1 cellular context compared by ENCODE assay signal in the genomic region with DNA sequence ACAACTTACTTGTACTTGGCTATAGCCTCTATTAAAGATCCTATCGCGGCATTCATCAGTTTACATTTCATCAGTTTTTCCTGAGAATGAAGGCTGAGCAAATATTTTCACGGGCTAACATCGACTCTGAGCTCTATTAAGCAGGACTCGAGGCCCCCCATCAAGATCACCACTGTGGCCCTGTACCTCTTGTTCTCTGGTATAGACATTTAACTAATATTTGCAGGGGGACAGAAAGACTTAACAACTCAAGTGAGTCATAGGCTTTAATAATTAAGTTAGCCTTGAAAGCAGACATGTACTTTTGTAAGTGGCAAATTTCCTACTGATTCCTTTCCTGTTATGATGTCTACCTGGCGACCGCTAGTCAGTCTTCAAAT.
TF ChIP-seq lines count a peak whose summit lies in the region.

No MANE protein-coding gene starts in this region.

TF ChIP-seq in HepG2, 621 proteins besides CTCF, POLR2A, EP300 and RAD21 (continues in another document):
- TF ChIP-seq HES4 (CRISPR knock-in tag; IDR thresholded peaks at IDR 0.05; ENCODE audit: borderline replicate concordance), result no peak
- TF ChIP-seq ZNF672 (CRISPR knock-in tag; IDR thresholded peaks at IDR 0.05), result no peak
- no peak for TF ChIP-seq KAT7 (CRISPR knock-in tag; IDR thresholded peaks at IDR 0.05; ENCODE audit: borderline replicate concordance)
- no peak for TF ChIP-seq SRY (CRISPR knock-in tag; IDR thresholded peaks at IDR 0.05)
- no peak for TF ChIP-seq NFKB2 (CRISPR knock-in tag; IDR thresholded peaks at IDR 0.05; ENCODE audit: borderline replicate concordance)
- no peak for TF ChIP-seq ZNF841 (CRISPR knock-in tag; IDR thresholded peaks at IDR 0.05; ENCODE audit: borderline replicate concordance)
- TF ChIP-seq JARID2 (CRISPR knock-in tag; IDR thresholded peaks at IDR 0.05; ENCODE audit: insufficient replicate concordance), result no peak
- 0 out of 2 replicates have a peak, but pooled peaks have one; percentile 24 for TF ChIP-seq MED1 (CRISPR knock-in tag; IDR thresholded peaks at IDR 0.05)
- TF ChIP-seq CEBPG (CRISPR knock-in tag; IDR thresholded peaks at IDR 0.05), result peak; percentile 46; the same call in 1 of the 2 replicates
- TF ChIP-seq SMAD3 (CRISPR knock-in tag; IDR thresholded peaks at IDR 0.05), result no peak
- no peak for TF ChIP-seq TOE1 (CRISPR knock-in tag; IDR thresholded peaks at IDR 0.05)
- 0 out of 2 replicates have a peak, but pooled peaks have one; percentile 31 for TF ChIP-seq FOXO1 (CRISPR knock-in tag; IDR thresholded peaks at IDR 0.05)
- peak; percentile 64; the same call in 1 of the 2 replicates for TF ChIP-seq ISL2 (CRISPR knock-in tag; IDR thresholded peaks at IDR 0.05)
- TF ChIP-seq, protein P1, sequence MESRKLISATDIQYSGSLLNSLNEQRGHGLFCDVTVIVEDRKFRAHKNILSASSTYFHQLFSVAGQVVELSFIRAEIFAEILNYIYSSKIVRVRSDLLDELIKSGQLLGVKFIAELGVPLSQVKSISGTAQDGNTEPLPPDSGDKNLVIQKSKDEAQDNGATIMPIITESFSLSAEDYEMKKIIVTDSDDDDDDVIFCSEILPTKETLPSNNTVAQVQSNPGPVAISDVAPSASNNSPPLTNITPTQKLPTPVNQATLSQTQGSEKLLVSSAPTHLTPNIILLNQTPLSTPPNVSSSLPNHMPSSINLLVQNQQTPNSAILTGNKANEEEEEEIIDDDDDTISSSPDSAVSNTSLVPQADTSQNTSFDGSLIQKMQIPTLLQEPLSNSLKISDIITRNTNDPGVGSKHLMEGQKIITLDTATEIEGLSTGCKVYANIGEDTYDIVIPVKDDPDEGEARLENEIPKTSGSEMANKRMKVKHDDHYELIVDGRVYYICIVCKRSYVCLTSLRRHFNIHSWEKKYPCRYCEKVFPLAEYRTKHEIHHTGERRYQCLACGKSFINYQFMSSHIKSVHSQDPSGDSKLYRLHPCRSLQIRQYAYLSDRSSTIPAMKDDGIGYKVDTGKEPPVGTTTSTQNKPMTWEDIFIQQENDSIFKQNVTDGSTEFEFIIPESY (CRISPR knock-in tag; IDR thresholded peaks at IDR 0.05), result no peak
- peak; percentile 34; the same call in 1 of the 2 replicates for TF ChIP-seq RARA (CRISPR knock-in tag; IDR thresholded peaks at IDR 0.05)
- no peak for TF ChIP-seq ZNF543 (CRISPR knock-in tag; IDR thresholded peaks at IDR 0.05)
- no peak for TF ChIP-seq ZNF589 (CRISPR knock-in tag; conservative IDR thresholded peaks at IDR 0.05)
- no peak for TF ChIP-seq HDAC6 (IDR thresholded peaks at IDR 0.05; ENCODE audit: low read depth, low read length)
- TF ChIP-seq, protein P2, sequence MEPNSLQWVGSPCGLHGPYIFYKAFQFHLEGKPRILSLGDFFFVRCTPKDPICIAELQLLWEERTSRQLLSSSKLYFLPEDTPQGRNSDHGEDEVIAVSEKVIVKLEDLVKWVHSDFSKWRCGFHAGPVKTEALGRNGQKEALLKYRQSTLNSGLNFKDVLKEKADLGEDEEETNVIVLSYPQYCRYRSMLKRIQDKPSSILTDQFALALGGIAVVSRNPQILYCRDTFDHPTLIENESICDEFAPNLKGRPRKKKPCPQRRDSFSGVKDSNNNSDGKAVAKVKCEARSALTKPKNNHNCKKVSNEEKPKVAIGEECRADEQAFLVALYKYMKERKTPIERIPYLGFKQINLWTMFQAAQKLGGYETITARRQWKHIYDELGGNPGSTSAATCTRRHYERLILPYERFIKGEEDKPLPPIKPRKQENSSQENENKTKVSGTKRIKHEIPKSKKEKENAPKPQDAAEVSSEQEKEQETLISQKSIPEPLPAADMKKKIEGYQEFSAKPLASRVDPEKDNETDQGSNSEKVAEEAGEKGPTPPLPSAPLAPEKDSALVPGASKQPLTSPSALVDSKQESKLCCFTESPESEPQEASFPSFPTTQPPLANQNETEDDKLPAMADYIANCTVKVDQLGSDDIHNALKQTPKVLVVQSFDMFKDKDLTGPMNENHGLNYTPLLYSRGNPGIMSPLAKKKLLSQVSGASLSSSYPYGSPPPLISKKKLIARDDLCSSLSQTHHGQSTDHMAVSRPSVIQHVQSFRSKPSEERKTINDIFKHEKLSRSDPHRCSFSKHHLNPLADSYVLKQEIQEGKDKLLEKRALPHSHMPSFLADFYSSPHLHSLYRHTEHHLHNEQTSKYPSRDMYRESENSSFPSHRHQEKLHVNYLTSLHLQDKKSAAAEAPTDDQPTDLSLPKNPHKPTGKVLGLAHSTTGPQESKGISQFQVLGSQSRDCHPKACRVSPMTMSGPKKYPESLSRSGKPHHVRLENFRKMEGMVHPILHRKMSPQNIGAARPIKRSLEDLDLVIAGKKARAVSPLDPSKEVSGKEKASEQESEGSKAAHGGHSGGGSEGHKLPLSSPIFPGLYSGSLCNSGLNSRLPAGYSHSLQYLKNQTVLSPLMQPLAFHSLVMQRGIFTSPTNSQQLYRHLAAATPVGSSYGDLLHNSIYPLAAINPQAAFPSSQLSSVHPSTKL (CRISPR knock-in tag; IDR thresholded peaks at IDR 0.05), result peak; percentile 56; the same call in 1 of the 2 replicates
- TF ChIP-seq, protein P3, sequence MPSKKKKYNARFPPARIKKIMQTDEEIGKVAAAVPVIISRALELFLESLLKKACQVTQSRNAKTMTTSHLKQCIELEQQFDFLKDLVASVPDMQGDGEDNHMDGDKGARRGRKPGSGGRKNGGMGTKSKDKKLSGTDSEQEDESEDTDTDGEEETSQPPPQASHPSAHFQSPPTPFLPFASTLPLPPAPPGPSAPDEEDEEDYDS (CRISPR knock-in tag; IDR thresholded peaks at IDR 0.05), result peak; percentile 38; the same call in 1 of the 2 replicates
- TF ChIP-seq, protein P4, sequence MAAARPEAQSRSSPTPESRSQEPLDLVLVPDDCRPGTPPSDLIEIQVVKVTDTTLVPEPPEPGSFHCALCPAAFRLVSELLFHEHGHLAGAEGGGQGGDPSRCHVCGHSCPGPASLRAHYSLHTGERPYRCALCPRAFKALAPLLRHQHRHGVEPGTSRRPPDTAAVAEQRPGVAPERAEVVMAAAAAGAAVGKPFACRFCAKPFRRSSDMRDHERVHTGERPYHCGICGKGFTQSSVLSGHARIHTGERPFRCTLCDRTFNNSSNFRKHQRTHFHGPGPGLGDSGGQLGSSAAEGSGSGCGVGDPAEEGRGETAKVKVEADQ (CRISPR knock-in tag; IDR thresholded peaks at IDR 0.05; ENCODE audit: borderline replicate concordance), result no peak
- TF ChIP-seq, protein P5, sequence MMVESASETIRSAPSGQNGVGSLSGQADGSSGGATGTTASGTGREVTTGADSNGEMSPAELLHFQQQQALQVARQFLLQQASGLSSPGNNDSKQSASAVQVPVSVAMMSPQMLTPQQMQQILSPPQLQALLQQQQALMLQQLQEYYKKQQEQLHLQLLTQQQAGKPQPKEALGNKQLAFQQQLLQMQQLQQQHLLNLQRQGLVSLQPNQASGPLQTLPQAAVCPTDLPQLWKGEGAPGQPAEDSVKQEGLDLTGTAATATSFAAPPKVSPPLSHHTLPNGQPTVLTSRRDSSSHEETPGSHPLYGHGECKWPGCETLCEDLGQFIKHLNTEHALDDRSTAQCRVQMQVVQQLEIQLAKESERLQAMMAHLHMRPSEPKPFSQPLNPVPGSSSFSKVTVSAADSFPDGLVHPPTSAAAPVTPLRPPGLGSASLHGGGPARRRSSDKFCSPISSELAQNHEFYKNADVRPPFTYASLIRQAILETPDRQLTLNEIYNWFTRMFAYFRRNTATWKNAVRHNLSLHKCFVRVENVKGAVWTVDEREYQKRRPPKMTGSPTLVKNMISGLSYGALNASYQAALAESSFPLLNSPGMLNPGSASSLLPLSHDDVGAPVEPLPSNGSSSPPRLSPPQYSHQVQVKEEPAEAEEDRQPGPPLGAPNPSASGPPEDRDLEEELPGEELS (CRISPR knock-in tag; IDR thresholded peaks at IDR 0.05), result peak; percentile 65
- TF ChIP-seq, protein P6, sequence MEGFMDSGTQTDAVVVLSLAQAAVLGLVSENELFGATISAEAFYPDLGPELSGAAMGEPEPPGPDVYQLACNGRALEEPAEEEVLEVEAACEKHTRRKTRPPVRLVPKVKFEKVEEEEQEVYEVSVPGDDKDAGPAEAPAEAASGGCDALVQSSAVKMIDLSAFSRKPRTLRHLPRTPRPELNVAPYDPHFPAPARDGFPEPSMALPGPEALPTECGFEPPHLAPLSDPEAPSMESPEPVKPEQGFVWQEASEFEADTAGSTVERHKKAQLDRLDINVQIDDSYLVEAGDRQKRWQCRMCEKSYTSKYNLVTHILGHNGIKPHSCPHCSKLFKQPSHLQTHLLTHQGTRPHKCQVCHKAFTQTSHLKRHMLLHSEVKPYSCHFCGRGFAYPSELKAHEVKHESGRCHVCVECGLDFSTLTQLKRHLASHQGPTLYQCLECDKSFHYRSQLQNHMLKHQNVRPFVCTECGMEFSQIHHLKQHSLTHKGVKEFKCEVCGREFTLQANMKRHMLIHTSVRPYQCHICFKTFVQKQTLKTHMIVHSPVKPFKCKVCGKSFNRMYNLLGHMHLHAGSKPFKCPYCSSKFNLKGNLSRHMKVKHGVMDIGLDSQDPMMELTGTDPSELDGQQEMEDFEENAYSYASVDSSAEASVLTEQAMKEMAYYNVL (CRISPR knock-in tag; IDR thresholded peaks at IDR 0.05; ENCODE audit: borderline replicate concordance), result 0 out of 2 replicates have a peak, but pooled peaks have one; percentile 20
- TF ChIP-seq KLF11 (CRISPR knock-in tag; IDR thresholded peaks at IDR 0.05), result no peak
- TF ChIP-seq NFIC (IDR thresholded peaks at IDR 0.05; ENCODE audit: low read length), result peak; percentile 48; the same call in 1 of the 2 replicates
- TF ChIP-seq CAMTA2 (CRISPR knock-in tag; IDR thresholded peaks at IDR 0.05; ENCODE audit: borderline replicate concordance), result no peak
- peak; percentile 63 for TF ChIP-seq NCOA2 (CRISPR knock-in tag; IDR thresholded peaks at IDR 0.05)
- no peak for TF ChIP-seq ZBTB1 (CRISPR knock-in tag; IDR thresholded peaks at IDR 0.05; ENCODE audit: borderline replicate concordance)
- TF ChIP-seq ZNF501 (CRISPR knock-in tag; IDR thresholded peaks at IDR 0.05), result no peak
- TF ChIP-seq RXRA (CRISPR knock-in tag; IDR thresholded peaks at IDR 0.05), result no peak
- TF ChIP-seq, protein P7, sequence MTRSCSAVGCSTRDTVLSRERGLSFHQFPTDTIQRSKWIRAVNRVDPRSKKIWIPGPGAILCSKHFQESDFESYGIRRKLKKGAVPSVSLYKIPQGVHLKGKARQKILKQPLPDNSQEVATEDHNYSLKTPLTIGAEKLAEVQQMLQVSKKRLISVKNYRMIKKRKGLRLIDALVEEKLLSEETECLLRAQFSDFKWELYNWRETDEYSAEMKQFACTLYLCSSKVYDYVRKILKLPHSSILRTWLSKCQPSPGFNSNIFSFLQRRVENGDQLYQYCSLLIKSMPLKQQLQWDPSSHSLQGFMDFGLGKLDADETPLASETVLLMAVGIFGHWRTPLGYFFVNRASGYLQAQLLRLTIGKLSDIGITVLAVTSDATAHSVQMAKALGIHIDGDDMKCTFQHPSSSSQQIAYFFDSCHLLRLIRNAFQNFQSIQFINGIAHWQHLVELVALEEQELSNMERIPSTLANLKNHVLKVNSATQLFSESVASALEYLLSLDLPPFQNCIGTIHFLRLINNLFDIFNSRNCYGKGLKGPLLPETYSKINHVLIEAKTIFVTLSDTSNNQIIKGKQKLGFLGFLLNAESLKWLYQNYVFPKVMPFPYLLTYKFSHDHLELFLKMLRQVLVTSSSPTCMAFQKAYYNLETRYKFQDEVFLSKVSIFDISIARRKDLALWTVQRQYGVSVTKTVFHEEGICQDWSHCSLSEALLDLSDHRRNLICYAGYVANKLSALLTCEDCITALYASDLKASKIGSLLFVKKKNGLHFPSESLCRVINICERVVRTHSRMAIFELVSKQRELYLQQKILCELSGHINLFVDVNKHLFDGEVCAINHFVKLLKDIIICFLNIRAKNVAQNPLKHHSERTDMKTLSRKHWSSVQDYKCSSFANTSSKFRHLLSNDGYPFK (CRISPR knock-in tag; IDR thresholded peaks at IDR 0.05; ENCODE audit: borderline replicate concordance), result no peak
- TF ChIP-seq, protein P8, sequence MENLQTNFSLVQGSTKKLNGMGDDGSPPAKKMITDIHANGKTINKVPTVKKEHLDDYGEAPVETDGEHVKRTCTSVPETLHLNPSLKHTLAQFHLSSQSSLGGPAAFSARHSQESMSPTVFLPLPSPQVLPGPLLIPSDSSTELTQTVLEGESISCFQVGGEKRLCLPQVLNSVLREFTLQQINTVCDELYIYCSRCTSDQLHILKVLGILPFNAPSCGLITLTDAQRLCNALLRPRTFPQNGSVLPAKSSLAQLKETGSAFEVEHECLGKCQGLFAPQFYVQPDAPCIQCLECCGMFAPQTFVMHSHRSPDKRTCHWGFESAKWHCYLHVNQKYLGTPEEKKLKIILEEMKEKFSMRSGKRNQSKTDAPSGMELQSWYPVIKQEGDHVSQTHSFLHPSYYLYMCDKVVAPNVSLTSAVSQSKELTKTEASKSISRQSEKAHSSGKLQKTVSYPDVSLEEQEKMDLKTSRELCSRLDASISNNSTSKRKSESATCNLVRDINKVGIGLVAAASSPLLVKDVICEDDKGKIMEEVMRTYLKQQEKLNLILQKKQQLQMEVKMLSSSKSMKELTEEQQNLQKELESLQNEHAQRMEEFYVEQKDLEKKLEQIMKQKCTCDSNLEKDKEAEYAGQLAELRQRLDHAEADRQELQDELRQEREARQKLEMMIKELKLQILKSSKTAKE (CRISPR knock-in tag; IDR thresholded peaks at IDR 0.05; ENCODE audit: borderline replicate concordance), result no peak
- peak; percentile 55 for TF ChIP-seq TCF7 (IDR thresholded peaks at IDR 0.05; ENCODE audit: low read depth)
- TF ChIP-seq ZNF891 (CRISPR knock-in tag; IDR thresholded peaks at IDR 0.05), result no peak
- TF ChIP-seq ZNF468 (CRISPR knock-in tag; IDR thresholded peaks at IDR 0.05), result no peak
- no peak for TF ChIP-seq RNF2 (conservative IDR thresholded peaks at IDR 0.05; ENCODE audit: low read depth)
- TF ChIP-seq NFRKB (IDR thresholded peaks at IDR 0.05), result no peak
- TF ChIP-seq, protein P9, sequence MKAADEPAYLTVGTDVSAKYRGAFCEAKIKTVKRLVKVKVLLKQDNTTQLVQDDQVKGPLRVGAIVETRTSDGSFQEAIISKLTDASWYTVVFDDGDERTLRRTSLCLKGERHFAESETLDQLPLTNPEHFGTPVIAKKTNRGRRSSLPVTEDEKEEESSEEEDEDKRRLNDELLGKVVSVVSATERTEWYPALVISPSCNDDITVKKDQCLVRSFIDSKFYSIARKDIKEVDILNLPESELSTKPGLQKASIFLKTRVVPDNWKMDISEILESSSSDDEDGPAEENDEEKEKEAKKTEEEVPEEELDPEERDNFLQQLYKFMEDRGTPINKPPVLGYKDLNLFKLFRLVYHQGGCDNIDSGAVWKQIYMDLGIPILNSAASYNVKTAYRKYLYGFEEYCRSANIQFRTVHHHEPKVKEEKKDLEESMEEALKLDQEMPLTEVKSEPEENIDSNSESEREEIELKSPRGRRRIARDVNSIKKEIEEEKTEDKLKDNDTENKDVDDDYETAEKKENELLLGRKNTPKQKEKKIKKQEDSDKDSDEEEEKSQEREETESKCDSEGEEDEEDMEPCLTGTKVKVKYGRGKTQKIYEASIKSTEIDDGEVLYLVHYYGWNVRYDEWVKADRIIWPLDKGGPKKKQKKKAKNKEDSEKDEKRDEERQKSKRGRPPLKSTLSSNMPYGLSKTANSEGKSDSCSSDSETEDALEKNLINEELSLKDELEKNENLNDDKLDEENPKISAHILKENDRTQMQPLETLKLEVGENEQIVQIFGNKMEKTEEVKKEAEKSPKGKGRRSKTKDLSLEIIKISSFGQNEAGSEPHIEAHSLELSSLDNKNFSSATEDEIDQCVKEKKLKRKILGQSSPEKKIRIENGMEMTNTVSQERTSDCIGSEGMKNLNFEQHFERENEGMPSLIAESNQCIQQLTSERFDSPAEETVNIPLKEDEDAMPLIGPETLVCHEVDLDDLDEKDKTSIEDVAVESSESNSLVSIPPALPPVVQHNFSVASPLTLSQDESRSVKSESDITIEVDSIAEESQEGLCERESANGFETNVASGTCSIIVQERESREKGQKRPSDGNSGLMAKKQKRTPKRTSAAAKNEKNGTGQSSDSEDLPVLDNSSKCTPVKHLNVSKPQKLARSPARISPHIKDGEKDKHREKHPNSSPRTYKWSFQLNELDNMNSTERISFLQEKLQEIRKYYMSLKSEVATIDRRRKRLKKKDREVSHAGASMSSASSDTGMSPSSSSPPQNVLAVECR (CRISPR knock-in tag; IDR thresholded peaks at IDR 0.05; ENCODE audit: borderline replicate concordance), result no peak; the same call in 1 of the 2 replicates
- TF ChIP-seq MED13 (CRISPR knock-in tag; IDR thresholded peaks at IDR 0.05), result no peak
- no peak for TF ChIP-seq WIZ (CRISPR knock-in tag; IDR thresholded peaks at IDR 0.05)
